Comparison of ENCODE assay signal across 8 cellular contexts in the genomic region with DNA sequence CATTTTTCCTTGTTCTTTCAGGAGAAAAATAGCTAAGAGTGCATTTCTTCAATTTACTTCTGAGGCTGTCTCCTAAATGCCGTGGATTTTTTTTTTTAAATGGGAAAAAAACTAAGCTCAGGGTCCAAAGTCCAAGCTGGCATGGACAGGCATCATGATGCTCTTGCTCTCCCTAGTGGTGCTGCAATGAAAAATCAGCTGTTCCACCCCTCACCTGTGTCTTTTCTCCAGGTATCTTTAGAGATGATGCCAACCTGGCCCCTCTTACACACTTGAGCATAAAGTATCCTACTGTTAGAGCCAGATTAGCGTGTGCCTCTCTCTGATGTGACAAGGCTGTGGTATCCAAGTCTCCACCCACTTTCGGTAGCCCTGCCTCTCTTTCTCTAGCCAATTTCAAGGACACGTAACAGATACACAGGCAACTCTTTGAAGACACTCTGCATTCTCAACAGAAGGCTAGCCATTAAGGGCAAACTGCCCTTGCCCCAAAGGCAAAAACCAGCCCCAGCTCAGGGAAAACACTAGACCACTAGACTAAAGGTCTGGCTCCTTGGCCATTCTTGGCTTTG.
DNase-seq lines count a peak whose midpoint lies in the region; ATAC-seq and TF ChIP-seq lines count a peak whose summit lies in the region.

No MANE protein-coding gene starts in this region.

- H3K4me3 ChIP-seq in GM12875 (ENCODE audit: low read depth, low read length): no peak overlapping the region

- no peak overlapping the region for H3K27ac Mint-ChIP-seq in osteocyte (ENCODE audit: unreplicated experiment)

- H3K36me3 Mint-ChIP-seq in osteocyte (ENCODE audit: unreplicated experiment): no peaks in the 10 kb centered on the region

- TF ChIP-seq CTCF in GM12875 (IDR thresholded peaks at IDR 0.05; ENCODE audit: borderline replicate concordance, insufficient read depth, low read depth, low read length) (peak; percentile 33; the same call in 1 of the 2 replicates), osteocyte (IDR thresholded peaks at IDR 0.05) (peak; percentile 41)

- ATAC-seq in HG03135 (IDR thresholded peaks at IDR 0.05; ENCODE audit: unreplicated experiment): no peak
- ATAC-seq in GM18511 (IDR thresholded peaks at IDR 0.05; ENCODE audit: unreplicated experiment): no peak

- DNase-seq in NCI-H2029 treated with DMSO at 0.1 percent for 48 hours (lab: John Stamatoyannopoulos, UW) (peak; percentile 12), cerebellum (ENCODE audit: low spot score) (peak; percentile 33), osteocyte (ENCODE audit: extremely low spot score, unreplicated experiment) (no peak), NCI-H1048 (lab: John Stamatoyannopoulos, UW) (no peak)
- DNase-seq in activated T-cell treated with anti-CD3 and anti-CD28 coated beads, Interleukin-2, amount 50 U/mL, for 48 hours: no peak

- H3K4me3 Mint-ChIP-seq in osteocyte (ENCODE audit: unreplicated experiment): no peak overlapping the region

- peaks cover 12% of the 10 kb centered on the region for H3K4me1 Mint-ChIP-seq in osteocyte (ENCODE audit: unreplicated experiment)

- no peaks in the 10 kb centered on the region for H3K27me3 Mint-ChIP-seq in osteocyte (ENCODE audit: unreplicated experiment)

- H3K9me3 Mint-ChIP-seq in osteocyte (ENCODE audit: unreplicated experiment): no peaks in the 10 kb centered on the region

Comparison
In these comparisons a context has a peak if more than half of its experiments do, and no peak if none do; other contexts are left out.
1. DNase-seq: peak in NCI-H2029 treated with DMSO at 0.1 percent for 48 hours (single experiment) and cerebellum (single experiment); none in osteocyte (single experiment), activated T-cell treated with anti-CD3 and anti-CD28 coated beads, Interleukin-2, amount 50 U/mL, for 48 hours (0 of 2) and NCI-H1048 (single experiment).